ENCODE assay signal across 13 cellular contexts in the genomic region with DNA sequence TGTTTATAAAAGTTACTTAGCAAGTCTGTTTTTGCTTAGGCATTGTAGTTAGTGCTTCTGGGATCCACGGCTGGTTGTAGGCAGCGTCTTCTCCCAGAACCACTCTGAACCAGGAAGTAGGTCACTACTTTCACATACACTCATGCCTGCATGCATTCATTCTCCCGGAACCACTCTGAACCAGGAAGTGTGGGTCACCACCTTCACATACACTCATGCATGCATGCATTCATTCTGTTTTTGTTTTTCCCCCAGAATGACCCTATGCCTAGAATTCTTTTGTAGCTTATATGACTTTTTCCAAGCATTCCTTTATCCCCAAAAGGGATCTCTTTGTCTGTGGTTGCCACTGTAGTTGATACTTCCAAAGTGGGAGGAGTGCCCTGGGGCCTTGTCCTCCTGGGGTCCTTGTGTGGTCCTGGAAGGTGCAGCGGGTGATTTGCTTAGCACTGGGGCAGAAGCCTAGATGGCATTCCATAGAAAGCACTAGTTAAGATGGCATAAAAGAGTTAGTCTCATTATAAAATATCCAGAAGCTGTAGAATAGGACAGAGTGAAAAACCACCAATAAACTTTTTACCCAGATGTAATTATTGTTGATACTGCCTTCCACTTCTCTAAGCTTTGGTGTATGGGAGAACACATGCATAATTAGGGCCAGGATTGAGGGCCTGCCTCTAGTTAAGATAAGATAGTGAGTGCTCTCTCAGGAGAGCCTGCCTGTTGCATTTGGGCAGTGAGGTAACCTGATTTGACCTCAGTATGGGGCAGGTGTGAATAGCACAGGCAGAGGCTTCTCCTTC.
DNase-seq lines count a peak whose midpoint lies in the region; ATAC-seq and TF ChIP-seq lines count a peak whose summit lies in the region.
"Had no signal": no experiment of that assay in that cellular context is flagged by ENCODE, and none has a peak within 500 bp of the region (broad histone marks: within the 10 kb centered on the region; RNA-seq: fewer than 3 reads in every experiment).

No MANE protein-coding gene starts in this region.

- ATAC-seq in activated naive CD4-positive, alpha-beta T cell treated with anti-CD3 and anti-CD28 coated beads, Interleukin-2, amount 50 U/mL, for 72 hours, result no peak
- ATAC-seq in HG03342 (IDR thresholded peaks at IDR 0.05; ENCODE audit: unreplicated experiment), result no peak
- no peak for ATAC-seq in GM19324 (IDR thresholded peaks at IDR 0.05; ENCODE audit: low FRiP score, unreplicated experiment)

- H3K27ac ChIP-seq in coronary artery (peak overlapping the region in 1 of 2 donors; percentile 22), breast epithelium (no peak overlapping the region)

- TF ChIP-seq CTCF in coronary artery (IDR thresholded peaks at IDR 0.05), result no peak
- no peak for TF ChIP-seq CTCF in kidney epithelial cell (IDR thresholded peaks at IDR 0.05; ENCODE audit: insufficient read depth, low read length, poor library complexity, severe bottlenecking)
- TF ChIP-seq CTCF in breast epithelium (IDR thresholded peaks at IDR 0.05), result no peak

- peaks cover 51% of the 10 kb centered on the region in 2 donors for H3K36me3 Mint-ChIP-seq in activated naive CD4-positive, alpha-beta T cell treated with anti-CD3 and anti-CD28 coated beads, Interleukin-2, amount 50 U/mL, for 72 hours

- H3K9me3 Mint-ChIP-seq in activated naive CD4-positive, alpha-beta T cell treated with anti-CD3 and anti-CD28 coated beads, Interleukin-2, amount 50 U/mL, for 72 hours, result peaks cover 5 to 8% of the 10 kb centered on the region in 2 donors

- no peak for DNase-seq in activated naive CD4-positive, alpha-beta T cell treated with anti-CD3 and anti-CD28 coated beads, Interleukin-2, amount 50 U/mL, for 72 hours (ENCODE audit: low spot score in 2 of 2)
- no peak for DNase-seq in activated naive CD4-positive, alpha-beta T cell treated with Interleukin-2 at 50 U/mL for 16 hours
- peak; percentile 16 for DNase-seq in coronary artery (ENCODE audit: low spot score)
- peak; percentile 32 for DNase-seq in kidney epithelial cell (ENCODE audit: low read depth)
- DNase-seq in breast epithelium (ENCODE audit: low spot score in 2 of 2), result no peak
- DNase-seq in NCI-H2196 (lab: John Stamatoyannopoulos, UW; ENCODE audit: unreplicated experiment), result no peak
- DNase-seq: left cardiac atrium, NCI-H524, occipital lobe had no signal

- TF ChIP-seq POLR2A in breast epithelium (IDR thresholded peaks at IDR 0.05), result no peak

- no peaks in the 10 kb centered on the region for H3K4me1 ChIP-seq in breast epithelium

- H3K27me3 ChIP-seq in kidney epithelial cell (ENCODE audit: control insufficient read depth, insufficient read depth, low read length) (no peaks in the 10 kb centered on the region), breast epithelium (no peaks in the 10 kb centered on the region)

- intact Hi-C loops in breast epithelium (cut with DNase I; ENCODE audit: low total_unique reads), result no loop called here

- no peaks in the 10 kb centered on the region for H3K9me3 ChIP-seq in breast epithelium

- H3K27ac Mint-ChIP-seq in activated naive CD4-positive, alpha-beta T cell treated with anti-CD3 and anti-CD28 coated beads, Interleukin-2, amount 50 U/mL, for 72 hours, result peak overlapping the region; percentile 27 to 35
- H3K27ac Mint-ChIP-seq: activated naive CD8-positive, alpha-beta T cell; T-helper 2 cell treated with Interferon-gamma antibody and Interleukin-4, amounts not matched to agents 5 μg/mL and 100 μg/mL, for 36 hours had no signal

- H3K36me3 ChIP-seq in kidney epithelial cell (ENCODE audit: control insufficient read depth, insufficient read depth, low read length), result no peaks in the 10 kb centered on the region
- no peaks in the 10 kb centered on the region for H3K36me3 ChIP-seq in breast epithelium

- H3K4me3 ChIP-seq in coronary artery (no peak overlapping the region), kidney epithelial cell (ENCODE audit: low read depth, low read length) (no peak overlapping the region), breast epithelium (no peak overlapping the region)

Comparison
In these comparisons a context has a peak if more than half of its experiments do, and no peak if none do; other contexts are left out.
1. DNase-seq: peak in coronary artery (single experiment) and kidney epithelial cell (single experiment); none in activated naive CD4-positive, alpha-beta T cell treated with anti-CD3 and anti-CD28 coated beads, Interleukin-2, amount 50 U/mL, for 72 hours (0 of 2), activated naive CD4-positive, alpha-beta T cell treated with Interleukin-2 at 50 U/mL for 16 hours (single experiment), breast epithelium (0 of 2) and NCI-H2196 (single experiment).